ENCODE assay signal across 19 cellular contexts in the genomic region with DNA sequence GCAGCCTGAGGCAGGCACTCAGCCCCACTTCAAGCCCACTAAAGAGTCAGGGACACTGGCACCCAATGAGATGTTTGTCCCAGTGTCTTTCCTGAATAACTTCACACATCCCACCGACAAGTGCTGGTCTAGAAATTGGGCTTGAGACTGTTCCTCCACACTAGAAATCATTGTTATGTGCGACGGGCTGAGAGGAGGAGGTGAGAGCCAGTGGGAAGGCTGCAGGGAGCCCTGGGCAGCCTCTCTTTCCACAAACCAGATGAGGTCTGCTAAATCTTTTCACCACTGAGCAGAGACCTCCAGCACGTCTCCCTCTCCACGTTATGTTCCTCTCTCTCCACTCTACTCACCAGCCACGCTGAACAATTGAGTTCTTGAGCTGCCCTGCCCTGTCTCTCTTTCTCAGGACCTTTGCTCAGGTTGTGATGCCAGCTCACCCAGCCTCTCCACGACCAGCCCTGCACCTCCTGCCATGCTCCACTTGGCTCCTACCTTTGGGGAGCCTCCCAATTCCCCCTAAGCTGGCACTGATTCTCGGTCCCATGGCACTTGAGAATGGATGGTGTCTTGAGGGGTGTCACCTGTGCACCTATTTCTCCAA. TPM values are rescaled to one million over a fixed set of nuclear protein-coding genes. Genes with fewer than 3 reads are reported as not detected.
DNase-seq lines count a peak whose midpoint lies in the region; ATAC-seq, FAIRE-seq and TF ChIP-seq lines count a peak whose summit lies in the region.
"Had no signal": no experiment of that assay in that cellular context is flagged by ENCODE, and none has a peak within 500 bp of the region (broad histone marks: within the 10 kb centered on the region; RNA-seq: fewer than 3 reads in every experiment).

No MANE protein-coding gene starts in this region.

- no peaks in the 10 kb centered on the region for H3K27me3 ChIP-seq in Karpas-422 (ENCODE audit: low read length)
- H3K27me3 ChIP-seq in endothelial cell of umbilical vein (ENCODE audit: control insufficient read depth in 2 of 2, insufficient read depth in 2 of 2, low read length in 2 of 2) = no peaks in the 10 kb centered on the region
- H3K27me3 ChIP-seq in MG63 = no peaks in the 10 kb centered on the region
- H3K27me3 ChIP-seq: SJSA1 had no signal

- peaks cover 52% of the 10 kb centered on the region for H3K4me1 ChIP-seq in Karpas-422 (ENCODE audit: low read length)
- peaks cover 30% of the 10 kb centered on the region for H3K4me1 ChIP-seq in endothelial cell of umbilical vein (ENCODE audit: control insufficient read depth, extremely low read depth, insufficient read depth, low read length)

- H3K9me1 ChIP-seq in endothelial cell of umbilical vein (replicated peaks; ENCODE audit: control insufficient read depth, extremely low read depth, insufficient read depth, low read length) = no peaks in the 10 kb centered on the region

- H3K9me3 Mint-ChIP-seq in brain = no peaks in the 10 kb centered on the region

- no peak for TF ChIP-seq POLR2A in endothelial cell of umbilical vein (IDR thresholded peaks at IDR 0.05; ENCODE audit: low read depth, low read length)

- H3K36me3 Mint-ChIP-seq in brain = peaks cover 32% of the 10 kb centered on the region
- H3K36me3 Mint-ChIP-seq: CD4-positive, CD25-positive, alpha-beta regulatory T cell had no signal

- POLR2A ChIA-PET in endothelial cell of umbilical vein (lab: Charles Lee) = no interaction called here

- dilution Hi-C loops in endothelial cell of umbilical vein (cut with MboI; ENCODE audit: extremely low pct_ligation_motif_present, low sequenced_read_pairs) = no loop called here

- CTCF ChIA-PET in endothelial cell of umbilical vein (lab: Charles Lee) = interaction anchor here (1.3 to 1.4 kb wide), 2 partner anchors 9 to 51 kb away, joined by 4 to 7 read pairs; no protein-coding TSS in a partner anchor

- H2AFZ ChIP-seq in Karpas-422 (ENCODE audit: low read length) = no peak overlapping the region
- H2AFZ ChIP-seq in endothelial cell of umbilical vein (ENCODE audit: low read depth, low read length) = no peak overlapping the region

- H3K27ac ChIP-seq in Karpas-422 (ENCODE audit: low read length) (no peak overlapping the region), endothelial cell of umbilical vein (ENCODE audit: insufficient read depth, low read depth, low read length) (no peak overlapping the region), substantia nigra (ENCODE audit: low read depth, low read length, poor library complexity, severe bottlenecking) (peak overlapping the region; percentile 89)
- H3K27ac ChIP-seq: SJSA1 had no signal

- H3K9me3 ChIP-seq in Karpas-422 (ENCODE audit: low read length) = no peaks in the 10 kb centered on the region
- H3K9me3 ChIP-seq in endothelial cell of umbilical vein (replicated peaks; ENCODE audit: control insufficient read depth, insufficient read depth, low read length) = no peaks in the 10 kb centered on the region
- H3K9me3 ChIP-seq in MG63 = no peaks in the 10 kb centered on the region

- no peak for ATAC-seq in HG02588 (IDR thresholded peaks at IDR 0.05; ENCODE audit: unreplicated experiment)
- ATAC-seq in GM21723 (IDR thresholded peaks at IDR 0.05; ENCODE audit: unreplicated experiment) = no peak

- intact Hi-C loops in endothelial cell of umbilical vein (cut with micrococcal nuclease) = loop anchor here (10.0 kb wide), 1 partner anchor 465 kb away; no protein-coding TSS in a partner anchor

- H3K9ac ChIP-seq in Karpas-422 (ENCODE audit: low read length) (0 out of 2 replicates have a peak overlapping the region, but pooled peaks have one; percentile 35), endothelial cell of umbilical vein (replicated peaks; ENCODE audit: extremely low read depth, insufficient read depth, low read length) (no peak overlapping the region)

- DNase-seq in Karpas-422 = no peak
- no peak for DNase-seq in endothelial cell of umbilical vein (ENCODE audit: low read depth, low spot score)
- DNase-seq in substantia nigra (lab: John Stamatoyannopoulos, UW) = no peak
- no peak for DNase-seq in MG63
- DNase-seq: CD4-positive, CD25-positive, alpha-beta regulatory T cell; COR-L47; NCI-H1092 treated with DMSO at 0.1 percent for 48 hours; NCI-H1694; NCI-H2081 treated with DMSO at 0.1 percent for 48 hours; NCI-H446; NCI-H526; OCI-M1 had no signal

- no peaks in the 10 kb centered on the region for H4K20me1 ChIP-seq in Karpas-422 (ENCODE audit: insufficient read depth, low read depth, low read length)
- no peaks in the 10 kb centered on the region for H4K20me1 ChIP-seq in endothelial cell of umbilical vein (replicated peaks; ENCODE audit: control insufficient read depth, extremely low read depth, insufficient read depth, low read length)

- H3K27me3 Mint-ChIP-seq in brain = peaks cover 3% of the 10 kb centered on the region

- peak; percentile 52 for FAIRE-seq in endothelial cell of umbilical vein (lab: Jason Lieb, UNC)
- FAIRE-seq: GM12891, H1, RCC 7860 had no signal

- H3K36me3 ChIP-seq in Karpas-422 (ENCODE audit: insufficient read depth, low read length) = no peaks in the 10 kb centered on the region
- H3K36me3 ChIP-seq in endothelial cell of umbilical vein (ENCODE audit: control insufficient read depth in 2 of 2, extremely low read depth in 1 of 2, insufficient read depth in 2 of 2, low read length in 2 of 2) = peaks cover 0 to 2% of the 10 kb centered on the region in 2 experiments
- H3K36me3 ChIP-seq in MG63 = no peaks in the 10 kb centered on the region
- H3K36me3 ChIP-seq: SJSA1 had no signal

- TF ChIP-seq CTCF in brain (conservative IDR thresholded peaks at IDR 0.05) (no peak), endothelial cell of umbilical vein (IDR thresholded peaks at IDR 0.05; ENCODE audit: extremely low read depth in 1 of 2, insufficient read depth in 1 of 2, low read depth in 1 of 2, low read length in 2 of 2) (no peak)

- BruUV-seq in endothelial cell of umbilical vein (replicated peaks; lab: Mats Ljungman, UMichigan) = no TSS peak

- no peaks in the 10 kb centered on the region for H3K9me2 ChIP-seq in Karpas-422 (replicated peaks; ENCODE audit: insufficient read depth, low read length)

- H3K79me2 ChIP-seq in Karpas-422 (ENCODE audit: low read length) (peaks cover 18% of the 10 kb centered on the region; the same call in 1 of the 2 replicates), endothelial cell of umbilical vein (ENCODE audit: control insufficient read depth, insufficient read depth, low read length) (peaks cover 19% of the 10 kb centered on the region)

- H3K4me3 ChIP-seq in Karpas-422 (ENCODE audit: low read length) (no peak overlapping the region), endothelial cell of umbilical vein (replicated peaks in 1 of 3; ENCODE audit: insufficient read depth in 1 of 3, low read depth in 1 of 3, low read length in 3 of 3) (no peak overlapping the region), MG63 (no peak overlapping the region)
- H3K4me3 ChIP-seq: SJSA1 had no signal

- peak overlapping the region in 4 of 5 experiments; percentile 56 to 95 (median 64) for H3K27ac Mint-ChIP-seq in brain
- H3K27ac Mint-ChIP-seq: CD4-positive, CD25-positive, alpha-beta regulatory T cell had no signal

- H3K4me2 ChIP-seq in Karpas-422 (ENCODE audit: low read depth, low read length, poor library complexity, severe bottlenecking) = no peak overlapping the region
- H3K4me2 ChIP-seq in endothelial cell of umbilical vein (ENCODE audit: insufficient read depth, low read length) = no peak overlapping the region

- peaks cover 97% of the 10 kb centered on the region for H3K4me1 Mint-ChIP-seq in brain
- H3K4me1 Mint-ChIP-seq: CD4-positive, CD25-positive, alpha-beta regulatory T cell had no signal

- H3K4me3 Mint-ChIP-seq in brain = peak overlapping the region in 4 of 5 experiments; percentile 3 to 16 (median 6)

TF ChIP-seq in endothelial cell of umbilical vein, 7 proteins besides CTCF, POLR2A, EP300 and RAD21:
- TF ChIP-seq JUN (IDR thresholded peaks at IDR 0.05; ENCODE audit: borderline replicate concordance, insufficient read depth, insufficient read length, low read depth) (no peak), FOS (IDR thresholded peaks at IDR 0.05; ENCODE audit: borderline replicate concordance, insufficient read depth, low read length) (no peak), POLR2AphosphoS5 (IDR thresholded peaks at IDR 0.05; ENCODE audit: insufficient read depth, low read depth, low read length) (no peak), EZH2 (IDR thresholded peaks at IDR 0.05; ENCODE audit: borderline replicate concordance, low read depth, low read length, severe bottlenecking) (no peak), GATA2 (IDR thresholded peaks at IDR 0.05; ENCODE audit: insufficient read depth, insufficient read length, low read depth, low read length) (no peak), MYC (IDR thresholded peaks at IDR 0.05; ENCODE audit: low read depth, low read length) (no peak)
- TF ChIP-seq, protein P1, sequence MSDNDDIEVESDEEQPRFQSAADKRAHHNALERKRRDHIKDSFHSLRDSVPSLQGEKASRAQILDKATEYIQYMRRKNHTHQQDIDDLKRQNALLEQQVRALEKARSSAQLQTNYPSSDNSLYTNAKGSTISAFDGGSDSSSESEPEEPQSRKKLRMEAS (IDR thresholded peaks at IDR 0.05; ENCODE audit: insufficient read depth, insufficient read length) = no peak

RNA-seq across cellular contexts. Expression of a gene that starts 8.4 kb away (rescaled TPM):
- total RNA-seq in Karpas-422 (2014; rRNA removed; shearing (Covaris generic); ENCODE audit: low replicate concordance) = 14.0 and 14.9 TPM in 2 replicates
- 188 TPM for polyA plus RNA-seq in brain (ENCODE audit: insufficient read depth, low read depth, low replicate concordance)
- total RNA-seq in endothelial cell of umbilical vein = 35.8 and 38.4 TPM in 2 replicates
- polyA plus RNA-seq in endothelial cell of umbilical vein = 35.2 and 38.5 TPM in 2 replicates
- polyA plus RNA-seq in endothelial cell of umbilical vein (2011; cell fraction: cytosol; rRNA removed) = 26.9 and 29.5 TPM in 2 replicates
- polyA plus RNA-seq in endothelial cell of umbilical vein (2011; cell fraction: nucleus; rRNA removed) = 14.3 and 15.8 TPM in 2 replicates
- 20.0 and 22.7 TPM in 2 replicates for polyA plus RNA-seq in endothelial cell of umbilical vein (2012)
- 38.5 and 42.8 TPM in 2 replicates for polyA minus RNA-seq in endothelial cell of umbilical vein
- 1.4 TPM for polyA minus RNA-seq in endothelial cell of umbilical vein (2011; cell fraction: cytosol; rRNA and poly(A)+ RNA removed)
- 24.9 and 28.3 TPM in 2 replicates for polyA minus RNA-seq in endothelial cell of umbilical vein (2011; cell fraction: nucleus; rRNA and poly(A)+ RNA removed)
- total RNA-seq in MG63 (2014; rRNA removed; shearing (Covaris generic); ENCODE audit: low replicate concordance) = 2.9 and 4.2 TPM in 2 replicates
